Comparison of ENCODE assay signal across 8 cellular contexts in the genomic region with DNA sequence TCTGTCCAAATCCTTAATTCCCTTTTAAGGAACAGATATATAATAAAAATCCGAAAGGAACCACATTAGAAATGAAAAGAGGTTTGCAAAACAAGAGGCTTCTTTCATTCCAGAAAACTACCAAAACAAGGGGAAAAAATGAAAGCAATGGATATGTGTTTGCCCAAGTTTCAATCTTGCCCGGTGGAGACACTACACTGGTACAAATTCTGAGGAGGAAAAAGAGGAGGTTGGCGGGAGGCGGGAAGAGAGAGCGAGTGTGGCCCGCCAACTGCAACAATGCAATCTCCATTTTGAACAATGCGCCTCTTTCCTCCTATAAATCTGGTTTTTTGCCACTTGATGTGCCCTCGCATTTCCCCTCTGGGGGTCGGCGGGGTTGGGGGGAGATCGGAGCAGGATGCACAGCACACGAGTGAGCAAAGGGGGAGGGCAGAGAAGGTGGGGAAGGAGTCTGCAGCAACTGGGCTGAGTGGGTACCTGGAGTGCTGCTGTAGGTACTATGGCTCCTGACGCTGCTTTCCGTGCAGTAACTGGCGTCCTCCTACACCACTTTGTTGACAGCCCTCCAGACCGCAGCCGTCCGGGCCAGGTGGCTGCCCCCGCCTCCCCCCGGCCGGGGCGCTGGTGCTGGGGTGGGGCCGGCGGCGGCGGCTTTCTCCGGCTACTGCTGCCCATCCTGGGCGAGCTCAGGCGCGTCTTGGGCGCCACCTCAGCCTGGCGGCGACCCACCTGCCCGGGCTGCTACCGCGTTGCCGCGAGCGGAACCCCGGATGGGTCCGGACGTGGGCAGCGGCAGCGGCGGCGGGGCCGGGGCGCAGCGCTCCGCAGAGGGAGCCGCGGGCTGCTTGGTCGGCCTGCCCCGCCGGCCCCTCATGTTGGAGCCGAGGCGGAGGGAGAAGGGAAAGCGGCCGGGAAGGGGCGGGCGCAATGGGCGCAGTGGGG.
DNase-seq lines count a peak whose midpoint lies in the region; ATAC-seq and TF ChIP-seq lines count a peak whose summit lies in the region.

No MANE protein-coding gene starts in this region.

- no peaks in the 10 kb centered on the region for H3K9me3 Mint-ChIP-seq in dendritic cell treated with granulocyte-macrophage colony-stimulating factor and Interleukin-4, amounts not matched to agents 40 ng/mL and 50 ng/mL, for 4 days

- peaks cover 0 to 1% of the 10 kb centered on the region in 2 donors for H3K4me1 ChIP-seq in lung (ENCODE audit: control insufficient read depth in 2 of 2, insufficient read depth in 2 of 2, low read length in 2 of 2)

- no peaks in the 10 kb centered on the region for H3K27me3 Mint-ChIP-seq in dendritic cell treated with granulocyte-macrophage colony-stimulating factor and Interleukin-4, amounts not matched to agents 40 ng/mL and 50 ng/mL, for 4 days

- H3K27ac Mint-ChIP-seq in dendritic cell treated with granulocyte-macrophage colony-stimulating factor and Interleukin-4, amounts not matched to agents 40 ng/mL and 50 ng/mL, for 4 days = peak overlapping the region; percentile 88

- H3K27me3 ChIP-seq in lung (ENCODE audit: control insufficient read depth, insufficient read depth) = no peaks in the 10 kb centered on the region

- peaks cover 37% of the 10 kb centered on the region for H3K36me3 Mint-ChIP-seq in dendritic cell treated with granulocyte-macrophage colony-stimulating factor and Interleukin-4, amounts not matched to agents 40 ng/mL and 50 ng/mL, for 4 days (ENCODE audit: low read depth)

- TF ChIP-seq CTCF in 22Rv1 (IDR thresholded peaks at IDR 0.05) (0 out of 2 replicates have a peak, but pooled peaks have one; percentile 9), lung (IDR thresholded peaks at IDR 0.05; ENCODE audit: control extremely low read depth, extremely low read depth) (no peak)

- peaks cover 52% of the 10 kb centered on the region for H3K4me1 Mint-ChIP-seq in dendritic cell treated with granulocyte-macrophage colony-stimulating factor and Interleukin-4, amounts not matched to agents 40 ng/mL and 50 ng/mL, for 4 days (ENCODE audit: low read depth)

- peak overlapping the region; percentile 90 for H3K4me3 ChIP-seq in lung

- WGBS in lung, 2 donors = 1% methylated on average over 47 to 61 of the region's 62 CpGs

- ATAC-seq in HG03378 (IDR thresholded peaks at IDR 0.05; ENCODE audit: unreplicated experiment) (peak; percentile 41), lung (ENCODE audit: insufficient read depth, low FRiP score) (peak; percentile 44)

- peak; percentile 52 for DNase-seq in GM19238 (ENCODE audit: insufficient read length, low spot score)
- DNase-seq in activated CD4-positive, CD25-positive, alpha-beta regulatory T cell treated with anti-CD3 and anti-CD28 coated beads, Interleukin-2, amount 50 U/mL, for 72 hours = peak; percentile 81
- DNase-seq in lung (ENCODE audit: low spot score) = peak; percentile 78
- peak; percentile 44 for DNase-seq in stimulated activated CD8-positive, alpha-beta memory T cell treated with anti-CD3 and anti-CD28 coated beads, Interleukin-12 subunit alpha, Interleukin-12 subunit beta, amount 100 ng/mL, for 1 hour (ENCODE audit: low read depth)
- DNase-seq in Kasumi-1 (lab: John Stamatoyannopoulos, UW) = no peak

- peak overlapping the region; percentile 94 for H3K4me3 Mint-ChIP-seq in dendritic cell treated with granulocyte-macrophage colony-stimulating factor and Interleukin-4, amounts not matched to agents 40 ng/mL and 50 ng/mL, for 4 days

- H3K27ac ChIP-seq in 22Rv1 (peak overlapping the region; percentile 93), lung (ENCODE audit: low read depth in 1 of 2, low read length in 1 of 2) (peak overlapping the region; percentile 29 to 98)

- H3K9me3 ChIP-seq in lung (ENCODE audit: control insufficient read depth in 2 of 2, insufficient read depth in 1 of 2, low read length in 1 of 2) = no peaks in the 10 kb centered on the region

- intact Hi-C loops in dendritic cell treated with granulocyte-macrophage colony-stimulating factor and Interleukin-4, amounts not matched to agents 40 ng/mL and 50 ng/mL, for 4 days (cut with micrococcal nuclease) = no loop called here

- no peaks in the 10 kb centered on the region for H3K36me3 ChIP-seq in lung (ENCODE audit: control insufficient read depth in 2 of 2, insufficient read depth in 2 of 2, low read length in 2 of 2)

Comparison
In these comparisons a context has a peak if more than half of its experiments do, and no peak if none do; other contexts are left out.
1. DNase-seq: peak in GM19238 (single experiment), activated CD4-positive, CD25-positive, alpha-beta regulatory T cell treated with anti-CD3 and anti-CD28 coated beads, Interleukin-2, amount 50 U/mL, for 72 hours (single experiment), lung (single experiment) and stimulated activated CD8-positive, alpha-beta memory T cell treated with anti-CD3 and anti-CD28 coated beads, Interleukin-12 subunit alpha, Interleukin-12 subunit beta, amount 100 ng/mL, for 1 hour (single experiment); none in Kasumi-1 (0 of 2).